1 cellular context compared by ENCODE assay signal in the genomic region with DNA sequence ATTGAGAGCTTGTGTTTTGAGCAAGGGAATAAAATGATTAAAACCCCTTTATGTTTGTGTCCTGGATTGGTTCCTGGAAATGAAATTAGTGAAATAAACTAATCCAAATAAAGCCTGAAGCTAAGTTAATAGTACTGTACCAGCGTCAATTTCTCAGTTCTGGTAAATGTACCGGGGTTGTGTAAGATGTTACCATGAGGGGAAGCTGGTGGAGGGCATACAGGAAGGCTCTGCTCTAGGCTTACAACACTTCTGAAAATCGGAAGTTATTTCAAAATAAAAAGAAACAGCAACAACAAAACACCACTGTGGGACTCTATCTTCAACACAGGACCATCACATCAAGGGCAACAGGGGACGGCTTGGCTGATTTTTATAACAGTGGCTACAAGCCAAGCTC.
TF ChIP-seq lines count a peak whose summit lies in the region.

No MANE protein-coding gene starts in this region.

TF ChIP-seq in HepG2, 621 proteins besides CTCF, POLR2A, EP300 and RAD21 (continued from another document):
- TF ChIP-seq, protein P1, sequence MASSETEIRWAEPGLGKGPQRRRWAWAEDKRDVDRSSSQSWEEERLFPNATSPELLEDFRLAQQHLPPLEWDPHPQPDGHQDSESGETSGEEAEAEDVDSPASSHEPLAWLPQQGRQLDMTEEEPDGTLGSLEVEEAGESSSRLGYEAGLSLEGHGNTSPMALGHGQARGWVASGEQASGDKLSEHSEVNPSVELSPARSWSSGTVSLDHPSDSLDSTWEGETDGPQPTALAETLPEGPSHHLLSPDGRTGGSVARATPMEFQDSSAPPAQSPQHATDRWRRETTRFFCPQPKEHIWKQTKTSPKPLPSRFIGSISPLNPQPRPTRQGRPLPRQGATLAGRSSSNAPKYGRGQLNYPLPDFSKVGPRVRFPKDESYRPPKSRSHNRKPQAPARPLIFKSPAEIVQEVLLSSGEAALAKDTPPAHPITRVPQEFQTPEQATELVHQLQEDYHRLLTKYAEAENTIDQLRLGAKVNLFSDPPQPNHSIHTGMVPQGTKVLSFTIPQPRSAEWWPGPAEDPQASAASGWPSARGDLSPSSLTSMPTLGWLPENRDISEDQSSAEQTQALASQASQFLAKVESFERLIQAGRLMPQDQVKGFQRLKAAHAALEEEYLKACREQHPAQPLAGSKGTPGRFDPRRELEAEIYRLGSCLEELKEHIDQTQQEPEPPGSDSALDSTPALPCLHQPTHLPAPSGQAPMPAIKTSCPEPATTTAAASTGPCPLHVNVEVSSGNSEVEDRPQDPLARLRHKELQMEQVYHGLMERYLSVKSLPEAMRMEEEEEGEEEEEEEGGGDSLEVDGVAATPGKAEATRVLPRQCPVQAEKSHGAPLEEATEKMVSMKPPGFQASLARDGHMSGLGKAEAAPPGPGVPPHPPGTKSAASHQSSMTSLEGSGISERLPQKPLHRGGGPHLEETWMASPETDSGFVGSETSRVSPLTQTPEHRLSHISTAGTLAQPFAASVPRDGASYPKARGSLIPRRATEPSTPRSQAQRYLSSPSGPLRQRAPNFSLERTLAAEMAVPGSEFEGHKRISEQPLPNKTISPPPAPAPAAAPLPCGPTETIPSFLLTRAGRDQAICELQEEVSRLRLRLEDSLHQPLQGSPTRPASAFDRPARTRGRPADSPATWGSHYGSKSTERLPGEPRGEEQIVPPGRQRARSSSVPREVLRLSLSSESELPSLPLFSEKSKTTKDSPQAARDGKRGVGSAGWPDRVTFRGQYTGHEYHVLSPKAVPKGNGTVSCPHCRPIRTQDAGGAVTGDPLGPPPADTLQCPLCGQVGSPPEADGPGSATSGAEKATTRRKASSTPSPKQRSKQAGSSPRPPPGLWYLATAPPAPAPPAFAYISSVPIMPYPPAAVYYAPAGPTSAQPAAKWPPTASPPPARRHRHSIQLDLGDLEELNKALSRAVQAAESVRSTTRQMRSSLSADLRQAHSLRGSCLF (CRISPR knock-in tag; IDR thresholded peaks at IDR 0.05; ENCODE audit: borderline replicate concordance) = no peak
- TF ChIP-seq HOXA3 (CRISPR knock-in tag; IDR thresholded peaks at IDR 0.05) = no peak
- no peak for TF ChIP-seq SETDB1 (CRISPR knock-in tag; IDR thresholded peaks at IDR 0.05; ENCODE audit: borderline replicate concordance)
